In the genomic region with DNA sequence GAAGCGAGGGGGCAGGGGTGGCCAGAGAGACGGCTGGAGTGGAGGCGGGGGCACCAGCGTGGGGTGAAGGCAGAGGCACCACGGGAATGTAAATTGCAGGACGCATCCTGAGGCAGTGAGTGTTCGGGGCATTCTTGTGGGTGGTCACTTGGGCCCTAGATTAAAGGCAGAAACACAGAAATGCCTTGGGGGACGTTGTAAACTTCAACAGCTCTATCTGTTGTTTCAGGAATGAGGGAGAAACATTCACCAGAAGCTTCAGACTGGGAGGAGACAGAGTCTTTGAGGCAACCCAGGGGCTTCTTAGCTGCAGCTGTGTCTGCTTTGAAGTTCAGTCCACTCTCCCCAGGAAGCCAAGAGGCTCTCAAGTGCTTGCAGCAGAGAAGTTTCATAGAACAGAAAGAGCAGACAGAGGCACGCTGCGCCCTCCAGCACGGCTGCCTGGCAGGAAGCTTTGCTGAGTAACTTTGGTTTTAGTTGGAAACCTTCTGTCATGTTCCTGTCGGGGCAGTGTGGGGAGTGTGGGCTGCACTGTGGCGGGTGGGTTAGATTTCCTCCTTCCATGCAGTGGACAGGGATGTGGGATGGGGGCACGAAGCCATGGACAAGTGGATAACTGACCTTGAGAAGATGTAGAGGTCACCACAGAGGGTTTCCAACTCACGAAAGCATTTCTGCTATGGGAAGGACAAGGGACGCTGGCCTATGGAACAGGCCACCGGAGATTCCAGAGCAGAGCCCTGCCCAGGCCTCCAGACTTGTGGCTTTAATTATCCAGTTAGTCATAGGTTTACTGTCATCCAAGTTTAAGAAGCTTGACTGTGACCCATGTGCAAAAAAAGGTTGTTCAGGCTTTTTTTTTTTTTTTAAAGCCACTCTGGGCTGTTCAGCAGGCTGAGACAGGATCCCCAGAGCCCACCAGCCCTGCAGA, we compare ENCODE assay signal across 1 cellular context.
TF ChIP-seq lines count a peak whose summit lies in the region.

No MANE protein-coding gene starts in this region.

TF ChIP-seq in K562, 482 proteins besides CTCF, POLR2A, EP300 and RAD21 (continued from another document):
- TF ChIP-seq, protein P1, sequence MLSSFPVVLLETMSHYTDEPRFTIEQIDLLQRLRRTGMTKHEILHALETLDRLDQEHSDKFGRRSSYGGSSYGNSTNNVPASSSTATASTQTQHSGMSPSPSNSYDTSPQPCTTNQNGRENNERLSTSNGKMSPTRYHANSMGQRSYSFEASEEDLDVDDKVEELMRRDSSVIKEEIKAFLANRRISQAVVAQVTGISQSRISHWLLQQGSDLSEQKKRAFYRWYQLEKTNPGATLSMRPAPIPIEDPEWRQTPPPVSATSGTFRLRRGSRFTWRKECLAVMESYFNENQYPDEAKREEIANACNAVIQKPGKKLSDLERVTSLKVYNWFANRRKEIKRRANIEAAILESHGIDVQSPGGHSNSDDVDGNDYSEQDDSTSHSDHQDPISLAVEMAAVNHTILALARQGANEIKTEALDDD (IDR thresholded peaks at IDR 0.05) = peak; percentile 51; the same call in 1 of the 2 replicates
- TF ChIP-seq FOXK1 (CRISPR knock-in tag; IDR thresholded peaks at IDR 0.05; ENCODE audit: borderline replicate concordance) = no peak
- TF ChIP-seq SMAD4 (CRISPR knock-in tag; conservative IDR thresholded peaks at IDR 0.05) = 0 out of 2 replicates have a peak, but pooled peaks have one; percentile 19
- TF ChIP-seq FOXM1 (IDR thresholded peaks at IDR 0.05; ENCODE audit: low read depth) = no peak
- no peak for TF ChIP-seq FOXM1 (CRISPR knock-in tag; IDR thresholded peaks at IDR 0.05; ENCODE audit: low read depth)
- peak; percentile 42; the same call in 1 of the 2 replicates for TF ChIP-seq ZNF592 (IDR thresholded peaks at IDR 0.05)
- TF ChIP-seq SP1 (CRISPR knock-in tag; IDR thresholded peaks at IDR 0.05) = no peak
- no peak for TF ChIP-seq MEF2D (tag; conservative IDR thresholded peaks at IDR 0.05; ENCODE audit: low read depth)
- no peak for TF ChIP-seq ELF4 (CRISPR knock-in tag; IDR thresholded peaks at IDR 0.05)
- no peak for TF ChIP-seq ZNF140 (CRISPR knock-in tag; IDR thresholded peaks at IDR 0.05)
- TF ChIP-seq ZBTB8A (IDR thresholded peaks at IDR 0.05; ENCODE audit: partially characterized antibody) = no peak
- TF ChIP-seq WHSC1 (IDR thresholded peaks at IDR 0.05; ENCODE audit: low read length) = no peak
- TF ChIP-seq ZNF143 (CRISPR knock-in tag; IDR thresholded peaks at IDR 0.05) = no peak
- TF ChIP-seq MEF2A (IDR thresholded peaks at IDR 0.05; ENCODE audit: control insufficient read depth, low read depth, low read length) = no peak
- TF ChIP-seq SETDB1 (IDR thresholded peaks at IDR 0.05; ENCODE audit: low read length) = no peak
